In the genomic region with DNA sequence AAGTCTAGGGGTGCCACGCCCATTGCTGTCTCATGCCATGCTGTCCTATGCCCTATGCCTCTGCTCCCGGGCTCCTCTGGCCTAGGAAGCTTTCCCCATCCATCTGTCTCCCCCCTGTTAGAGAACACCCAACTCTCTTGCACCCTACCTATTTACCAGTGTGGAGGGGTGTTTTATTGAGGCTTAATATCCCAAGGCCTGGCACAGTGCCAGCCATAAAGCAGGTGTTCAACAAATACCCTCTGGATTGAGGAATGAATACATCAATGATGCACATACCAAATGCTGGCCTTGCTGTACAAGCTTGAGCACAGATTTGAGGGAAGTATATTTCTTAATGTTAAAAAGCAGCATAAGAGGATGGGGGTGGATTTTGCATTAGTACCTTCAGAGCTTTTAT, we compare ENCODE assay signal across 1 cellular context.
TF ChIP-seq lines count a peak whose summit lies in the region.

No MANE protein-coding gene starts in this region.

TF ChIP-seq in SK-N-SH treated with all-trans-retinoic acid at 6 μM for 48 hours, 23 proteins besides CTCF, POLR2A, EP300 and RAD21 (continued from another document):
- TF ChIP-seq TCF4 (CRISPR knock-in tag; IDR thresholded peaks at IDR 0.05; ENCODE audit: borderline replicate concordance), result no peak
